16 cellular contexts compared by ENCODE assay signal in genomic region chr17:75824591-75825518, GRCh38. TPM values are rescaled to one million over a fixed set of nuclear protein-coding genes. Genes with fewer than 3 reads are reported as not detected.
A peak's percentile ranks its signal among the peaks of the same experiment; 100 is the strongest.
DNase-seq lines count a peak whose midpoint lies in the region; ATAC-seq and TF ChIP-seq lines count a peak whose summit lies in the region.
"Had no signal": no experiment of that assay in that cellular context is flagged by ENCODE, and none has a peak within 500 bp of the region (broad histone marks: within the 10 kb centered on the region; RNA-seq: fewer than 3 reads in every experiment).

No MANE protein-coding gene starts in this region.

- no peak for DNase-seq in CD8-positive, alpha-beta memory T cell
- DNase-seq in RWPE2 (ENCODE audit: low spot score) (peak; percentile 66), hepatocyte (ENCODE audit: low spot score) (no peak), progenitor cell of endocrine pancreas (ENCODE audit: low spot score, unreplicated experiment) (no peak), NCI-H1417 (lab: John Stamatoyannopoulos, UW) (no peak), retina (no peak), NCI-H2171 (lab: John Stamatoyannopoulos, UW) (no peak)
- DNase-seq: activated CD4-positive, alpha-beta T cell treated with anti-CD3 and anti-CD28 coated beads for 4 hours; body of pancreas; CD4-positive, CD25-positive, alpha-beta regulatory T cell; effector memory CD4-positive, alpha-beta T cell; NCI-H2081; NCI-H526 treated with DMSO at 0.1 percent for 48 hours; stimulated activated CD4-positive, alpha-beta T cell treated with anti-CD3 and anti-CD28 coated beads, Interleukin-15, amount 100 ng/mL, for 24 hours had no signal

- POLR2A ChIA-PET in CD8-positive, alpha-beta memory T cell (lab: Charles Lee): interaction anchor here (0.6 to 1.5 kb wide), 4 partner anchors 19 to 71 kb away, joined by 3 to 4 read pairs (median 4); partner anchors contain the start of gene UNK

- CTCF ChIA-PET in CD8-positive, alpha-beta memory T cell (lab: Charles Lee): interaction anchor here (0.8 to 2.7 kb wide), 5 partner anchors 20 to 60 kb away, joined by 3 to 13 read pairs (median 4); partner anchors contain the start of gene GALK1

- H3K79me2 ChIP-seq in hepatocyte: no peaks in the 10 kb centered on the region
- H3K79me2 ChIP-seq: parathyroid adenoma had no signal

- no peak overlapping the region for H3K4me2 ChIP-seq in hepatocyte

- H3K27me3 ChIP-seq in CD8-positive, alpha-beta memory T cell (ENCODE audit: insufficient read depth, low read length, poor library complexity, severe bottlenecking): no peaks in the 10 kb centered on the region
- H3K27me3 ChIP-seq in RWPE2 (ENCODE audit: insufficient read depth, poor library complexity, severe bottlenecking) (no peaks in the 10 kb centered on the region), hepatocyte (no peaks in the 10 kb centered on the region)
- H3K27me3 ChIP-seq: body of pancreas had no signal

- H3K9me3 Mint-ChIP-seq in CD8-positive, alpha-beta memory T cell: no peaks in the 10 kb centered on the region
- H3K9me3 Mint-ChIP-seq in progenitor cell of endocrine pancreas (ENCODE audit: low read depth): no peaks in the 10 kb centered on the region
- H3K9me3 Mint-ChIP-seq: CD4-positive, CD25-positive, alpha-beta regulatory T cell had no signal

- H3K36me3 Mint-ChIP-seq in CD8-positive, alpha-beta memory T cell: peaks cover 0 to 68% (median 5%) of the 10 kb centered on the region in 3 donors
- peaks cover 9% of the 10 kb centered on the region for H3K36me3 Mint-ChIP-seq in progenitor cell of endocrine pancreas (ENCODE audit: insufficient read depth)

- no peaks in the 10 kb centered on the region for H3K9me2 ChIP-seq in hepatocyte (replicated peaks; ENCODE audit: insufficient read depth)

- no peaks in the 10 kb centered on the region for H3K9me3 ChIP-seq in CD8-positive, alpha-beta memory T cell (ENCODE audit: low read length)
- H3K9me3 ChIP-seq in RWPE2 (ENCODE audit: severe bottlenecking): no peaks in the 10 kb centered on the region
- no peaks in the 10 kb centered on the region for H3K9me3 ChIP-seq in hepatocyte (ENCODE audit: low read depth)
- H3K9me3 ChIP-seq: body of pancreas had no signal

- no peak overlapping the region for H3K27ac ChIP-seq in CD8-positive, alpha-beta memory T cell (ENCODE audit: low read depth, low read length)
- H3K27ac ChIP-seq in RWPE2 (ENCODE audit: poor library complexity, severe bottlenecking) (no peak overlapping the region), hepatocyte (peak overlapping the region; percentile 63)
- H3K27ac ChIP-seq: body of pancreas, parathyroid adenoma had no signal

- peaks cover 10% of the 10 kb centered on the region for H3K36me3 ChIP-seq in CD8-positive, alpha-beta memory T cell (ENCODE audit: insufficient read depth, low read length)
- H3K36me3 ChIP-seq in RWPE2 (ENCODE audit: low read depth) (peaks cover 34% of the 10 kb centered on the region), hepatocyte (replicated peaks; ENCODE audit: insufficient read depth, low read depth) (no peaks in the 10 kb centered on the region)

- no peaks in the 10 kb centered on the region for H4K20me1 ChIP-seq in hepatocyte (ENCODE audit: insufficient read depth, poor library complexity, severe bottlenecking)

- no peak overlapping the region for H3K4me3 ChIP-seq in CD8-positive, alpha-beta memory T cell (ENCODE audit: low read length)
- H3K4me3 ChIP-seq in RWPE2 (ENCODE audit: severe bottlenecking): no peak overlapping the region
- H3K4me3 ChIP-seq in hepatocyte: no peak overlapping the region
- H3K4me3 ChIP-seq: body of pancreas had no signal

- peak overlapping the region in 1 of 7 donors; percentile 40 for H3K4me3 Mint-ChIP-seq in CD8-positive, alpha-beta memory T cell
- no peak overlapping the region for H3K4me3 Mint-ChIP-seq in progenitor cell of endocrine pancreas (ENCODE audit: low read depth)
- H3K4me3 Mint-ChIP-seq: CD4-positive, CD25-positive, alpha-beta regulatory T cell had no signal

- H2AFZ ChIP-seq in hepatocyte: no peak overlapping the region
- H2AFZ ChIP-seq: parathyroid adenoma had no signal

- H3K27ac Mint-ChIP-seq in CD8-positive, alpha-beta memory T cell: peak overlapping the region in 6 of 8 donors; percentile 15 to 88 (median 46)
- peak overlapping the region; percentile 5 for H3K27ac Mint-ChIP-seq in progenitor cell of endocrine pancreas

- H3K4me1 ChIP-seq in CD8-positive, alpha-beta memory T cell (ENCODE audit: insufficient read depth, low read length): peaks cover 21% of the 10 kb centered on the region
- H3K4me1 ChIP-seq in RWPE2 (ENCODE audit: insufficient read depth, poor library complexity, severe bottlenecking) (no peaks in the 10 kb centered on the region), hepatocyte (ENCODE audit: insufficient read depth) (peaks cover 27% of the 10 kb centered on the region)

- TF ChIP-seq CTCF in RWPE2 (IDR thresholded peaks at IDR 0.05; ENCODE audit: poor library complexity, severe bottlenecking) (no peak), hepatocyte (IDR thresholded peaks at IDR 0.05; ENCODE audit: poor library complexity) (no peak), progenitor cell of endocrine pancreas (IDR thresholded peaks at IDR 0.05; ENCODE audit: unreplicated experiment) (no peak)

- no peak for ATAC-seq in RWPE2 (ENCODE audit: low read depth)
- ATAC-seq: body of pancreas, Panc1 had no signal

- WGBS in hepatocyte (ENCODE audit: low lambda C conversion rate, missing lambda C conversion rate): 86% methylated on average over 14 of the region's 16 CpGs

- H3K27me3 Mint-ChIP-seq in CD8-positive, alpha-beta memory T cell: no peaks in the 10 kb centered on the region
- no peaks in the 10 kb centered on the region for H3K27me3 Mint-ChIP-seq in progenitor cell of endocrine pancreas
- H3K27me3 Mint-ChIP-seq: CD4-positive, CD25-positive, alpha-beta regulatory T cell had no signal

- H3K4me1 Mint-ChIP-seq in CD8-positive, alpha-beta memory T cell: peaks cover 22 to 30% (median 24%) of the 10 kb centered on the region in 3 donors
- H3K4me1 Mint-ChIP-seq in progenitor cell of endocrine pancreas (ENCODE audit: low read depth): no peaks in the 10 kb centered on the region

RNA-seq across cellular contexts. Expression of gene UNC13D, which starts 19.3 kb away (rescaled TPM):
- 100 to 1,000 TPM; 143 to 154 TPM for total RNA-seq in CD8-positive, alpha-beta memory T cell
- polyA plus RNA-seq in CD8-positive, alpha-beta memory T cell: 90.3 TPM
- total RNA-seq in hepatocyte (2.2 and 4.3 TPM in 2 replicates), progenitor cell of endocrine pancreas (2.7 and 3.1 TPM in 2 replicates)
- polyA plus RNA-seq in hepatocyte: 8.8 and 10.1 TPM in 2 replicates

RNA-seq across cellular contexts. Expression of gene WBP2, which starts 30.3 kb away (rescaled TPM):
- total RNA-seq in CD8-positive, alpha-beta memory T cell: 10 to 100 TPM; 47.5 to 53.2 TPM
- 129 TPM for polyA plus RNA-seq in CD8-positive, alpha-beta memory T cell
- total RNA-seq in hepatocyte (22.8 and 29.0 TPM in 2 replicates), progenitor cell of endocrine pancreas (47.9 and 57.7 TPM in 2 replicates)
- 129 and 143 TPM in 2 replicates for polyA plus RNA-seq in hepatocyte

RNA-seq across cellular contexts. Expression of gene UNK, which starts 40.2 kb away (rescaled TPM):
- 10 to 100 TPM; 24.4 to 29.3 TPM for total RNA-seq in CD8-positive, alpha-beta memory T cell
- 32.8 TPM for polyA plus RNA-seq in CD8-positive, alpha-beta memory T cell
- total RNA-seq in hepatocyte (26.7 and 30.9 TPM in 2 replicates), progenitor cell of endocrine pancreas (70.0 and 72.8 TPM in 2 replicates)
- polyA plus RNA-seq in hepatocyte: 22.3 and 28.2 TPM in 2 replicates

RNA-seq across cellular contexts. Expression of gene TRIM47, which starts 53.5 kb away (rescaled TPM):
- 10 to 100 TPM; 12.6 to 14.1 TPM for total RNA-seq in CD8-positive, alpha-beta memory T cell
- polyA plus RNA-seq in CD8-positive, alpha-beta memory T cell: 17.6 TPM
- total RNA-seq in hepatocyte (13.0 and 15.5 TPM in 2 replicates), progenitor cell of endocrine pancreas (0.42 and 1.0 TPM in 2 replicates)
- 36.9 and 42.9 TPM in 2 replicates for polyA plus RNA-seq in hepatocyte

RNA-seq across cellular contexts. Expression of gene GALK1, which starts 59.9 kb away (rescaled TPM):
- total RNA-seq in CD8-positive, alpha-beta memory T cell: 10 to 100 TPM; 33.2 to 39.7 TPM
- polyA plus RNA-seq in CD8-positive, alpha-beta memory T cell: 19.7 TPM
- total RNA-seq in hepatocyte: 63.7 and 76.4 TPM in 2 replicates
- 139 and 161 TPM in 2 replicates for polyA plus RNA-seq in hepatocyte
- 11.2 and 12.7 TPM in 2 replicates for total RNA-seq in progenitor cell of endocrine pancreas

Comparison
In these comparisons a context has a peak if more than half of its experiments do, and no peak if none do; other contexts are left out.
1. RNA of gene UNC13D, which starts 19.3 kb away (total RNA-seq): 143 to 154 TPM in CD8-positive, alpha-beta memory T cell; 2.7 to 3.1 TPM in progenitor cell of endocrine pancreas and 2.2 to 4.3 TPM in hepatocyte; every median in the first group is over 10 times any median in the second.